ENCODE assay signal across 1 cellular context in genomic region chr16:56897026-56897799, GRCh38.
TF ChIP-seq lines count a peak whose summit lies in the region.

No MANE protein-coding gene starts in this region.

TF ChIP-seq in HepG2, 621 proteins besides CTCF, POLR2A, EP300 and RAD21 (continued from another document):
- no peak for TF ChIP-seq GRHL1 (CRISPR knock-in tag; conservative IDR thresholded peaks at IDR 0.05)
